In the genomic region with DNA sequence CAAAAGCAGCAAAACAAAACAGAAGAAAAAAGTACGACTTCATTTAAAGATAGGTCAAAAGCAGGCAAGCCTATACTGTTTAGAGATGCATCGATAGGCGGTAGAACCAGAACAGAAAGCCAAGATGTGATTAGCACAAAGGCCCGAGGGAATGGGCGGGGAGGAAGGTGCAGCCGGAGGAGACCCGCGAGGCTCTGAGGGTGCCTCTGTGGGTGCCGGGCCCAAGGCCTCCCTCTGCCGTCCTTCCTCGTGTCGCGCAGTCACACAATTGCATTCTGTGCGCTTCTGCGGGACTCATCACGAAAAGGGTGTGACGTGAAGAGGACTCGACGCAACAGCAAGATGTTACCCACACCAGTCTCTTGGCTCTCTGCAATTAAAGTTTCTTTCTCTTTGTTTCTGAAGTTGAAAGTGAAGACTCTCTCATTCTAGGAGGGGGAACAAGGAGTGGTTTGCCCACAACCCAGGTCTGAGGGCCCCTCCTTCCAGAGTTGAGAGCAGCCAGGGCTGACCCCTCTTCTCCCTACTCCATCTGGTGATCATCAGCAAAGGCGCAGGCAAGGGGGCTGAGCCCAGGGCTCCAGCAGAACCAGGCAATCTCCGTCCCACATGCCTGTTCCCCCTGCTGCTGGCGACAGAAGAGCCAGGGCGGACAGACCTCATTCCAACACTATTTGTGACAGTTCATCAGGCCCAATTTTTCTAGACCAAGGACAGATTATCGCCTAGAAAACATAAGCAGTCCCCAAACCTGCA, we compare ENCODE assay signal across 18 cellular contexts. TPM values are rescaled to one million over a fixed set of nuclear protein-coding genes. Genes with fewer than 3 reads are reported as not detected.
DNase-seq lines count a peak whose midpoint lies in the region; ATAC-seq and TF ChIP-seq lines count a peak whose summit lies in the region.
"Had no signal": no experiment of that assay in that cellular context is flagged by ENCODE, and none has a peak within 500 bp of the region (broad histone marks: within the 10 kb centered on the region; RNA-seq: fewer than 3 reads in every experiment).

No MANE protein-coding gene starts in this region.

- H3K4me3 ChIP-seq in endodermal cell (ENCODE audit: low read length): no peak overlapping the region
- H3K4me3 ChIP-seq in effector memory CD4-positive, alpha-beta T cell (ENCODE audit: insufficient read depth, low read depth, low read length, poor library complexity, severe bottlenecking): no peak overlapping the region

- peaks cover 16% of the 10 kb centered on the region for H3K36me3 ChIP-seq in endodermal cell (ENCODE audit: control insufficient read depth, insufficient read depth, low read length)
- H3K36me3 ChIP-seq in effector memory CD4-positive, alpha-beta T cell (ENCODE audit: control insufficient read depth, insufficient read depth, low read length): peaks cover 4% of the 10 kb centered on the region

- ATAC-seq in Right ventricle myocardium inferior (no peak), GM18520 (IDR thresholded peaks at IDR 0.05; ENCODE audit: unreplicated experiment) (no peak)
- ATAC-seq: Panc1 had no signal

- TF ChIP-seq CTCF in endodermal cell (conservative IDR thresholded peaks at IDR 0.05) (no peak), neural crest cell (conservative IDR thresholded peaks at IDR 0.05) (no peak)

- no peaks in the 10 kb centered on the region for H3K4me1 ChIP-seq in endodermal cell (ENCODE audit: control insufficient read depth, insufficient read depth, low read length)
- H3K4me1 ChIP-seq in effector memory CD4-positive, alpha-beta T cell (ENCODE audit: control insufficient read depth, insufficient read depth, low read length, poor library complexity, severe bottlenecking): no peaks in the 10 kb centered on the region

- H3K4me1 Mint-ChIP-seq in endodermal cell: no peaks in the 10 kb centered on the region
- H3K4me1 Mint-ChIP-seq in neural crest cell: no peaks in the 10 kb centered on the region

- H3K9me3 Mint-ChIP-seq in endodermal cell: peaks cover 2% of the 10 kb centered on the region
- no peaks in the 10 kb centered on the region for H3K9me3 Mint-ChIP-seq in neural crest cell
- H3K9me3 Mint-ChIP-seq: CD4-positive, CD25-positive, alpha-beta regulatory T cell had no signal

- H3K27me3 Mint-ChIP-seq in endodermal cell (ENCODE audit: insufficient read depth) (no peaks in the 10 kb centered on the region), neural crest cell (ENCODE audit: low read depth) (no peaks in the 10 kb centered on the region)
- H3K27me3 Mint-ChIP-seq: CD4-positive, CD25-positive, alpha-beta regulatory T cell had no signal

- H3K36me3 Mint-ChIP-seq in endodermal cell (ENCODE audit: low read depth) (peaks cover 51% of the 10 kb centered on the region), neural crest cell (ENCODE audit: low read depth) (peaks cover 22% of the 10 kb centered on the region)

- no peak overlapping the region for H3K27ac ChIP-seq in endodermal cell (ENCODE audit: low read depth, low read length)
- H3K27ac ChIP-seq in effector memory CD4-positive, alpha-beta T cell (ENCODE audit: insufficient read depth, low read length, poor library complexity, severe bottlenecking): no peak overlapping the region

- peak; percentile 46 for DNase-seq in cardiac septum (ENCODE audit: low spot score)
- no peak for DNase-seq in Right ventricle myocardium inferior (ENCODE audit: missing footprints)
- DNase-seq in endodermal cell: peak; percentile 26
- no peak for DNase-seq in neural crest cell (ENCODE audit: low read depth, low spot score)
- no peak for DNase-seq in effector memory CD4-positive, alpha-beta T cell
- no peak for DNase-seq in NCI-H1436 (lab: John Stamatoyannopoulos, UW)
- DNase-seq in NAMALWA (ENCODE audit: low spot score): no peak
- DNase-seq: Calu3; CD4-positive, CD25-positive, alpha-beta regulatory T cell; DMS79 treated with DMSO at 0.1 percent for 48 hours; GDM1; Karpas-422; NCI-H1930; NCI-H510A; NCI-H82; SHP77 had no signal

- no peak overlapping the region for H3K27ac Mint-ChIP-seq in endodermal cell
- H3K27ac Mint-ChIP-seq in neural crest cell (ENCODE audit: unreplicated experiment): peak overlapping the region; percentile 46

- 95 to 96% methylated on average over 20 to 24 of the region's 24 CpGs for WGBS in endodermal cell (ENCODE audit: insufficient coverage in 1 of 2, insufficient read length in 1 of 2), 2 experiments

- H3K4me3 Mint-ChIP-seq in endodermal cell (no peak overlapping the region), neural crest cell (no peak overlapping the region)
- H3K4me3 Mint-ChIP-seq: CD4-positive, CD25-positive, alpha-beta regulatory T cell had no signal

- no peak overlapping the region for H3K9ac ChIP-seq in endodermal cell (ENCODE audit: extremely low read depth, low read length, poor library complexity, severe bottlenecking)

- no peaks in the 10 kb centered on the region for H3K27me3 ChIP-seq in endodermal cell (ENCODE audit: control insufficient read depth, insufficient read depth, low read length, poor library complexity, severe bottlenecking)
- no peaks in the 10 kb centered on the region for H3K27me3 ChIP-seq in effector memory CD4-positive, alpha-beta T cell (replicated peaks; ENCODE audit: control insufficient read depth, insufficient read depth, low read length, poor library complexity, severe bottlenecking)

- intact Hi-C loops in cardiac septum (cut with DNase I) (no loop called here), Right ventricle myocardium inferior (cut with DNase I) (no loop called here)

- no peaks in the 10 kb centered on the region for H3K9me3 ChIP-seq in endodermal cell (ENCODE audit: control insufficient read depth, low read length)
- no peaks in the 10 kb centered on the region for H3K9me3 ChIP-seq in effector memory CD4-positive, alpha-beta T cell (ENCODE audit: control insufficient read depth, low read length)

RNA-seq across cellular contexts. Expression of gene NPHP4, which starts 41.1 kb away (rescaled TPM):
- total RNA-seq in cardiac septum (6.6 TPM), Right ventricle myocardium inferior (4.8 TPM), endodermal cell (10 to 100 TPM; 19.1 to 25.4 TPM), neural crest cell (31.9 and 33.2 TPM in 2 replicates)
- 15.1 TPM for polyA plus RNA-seq in endodermal cell (2013, experiment 1 of 2)
- 12.6 TPM for polyA plus RNA-seq in endodermal cell (2013, experiment 2 of 2)

Comparison
In these comparisons a context has a peak if more than half of its experiments do, and no peak if none do; other contexts are left out.
1. DNase-seq: peak in cardiac septum (single experiment) and endodermal cell (single experiment); none in Right ventricle myocardium inferior (single experiment), neural crest cell (single experiment), effector memory CD4-positive, alpha-beta T cell (0 of 3), NCI-H1436 (single experiment) and NAMALWA (single experiment).